ENCODE assay signal across 1 cellular context in the genomic region with DNA sequence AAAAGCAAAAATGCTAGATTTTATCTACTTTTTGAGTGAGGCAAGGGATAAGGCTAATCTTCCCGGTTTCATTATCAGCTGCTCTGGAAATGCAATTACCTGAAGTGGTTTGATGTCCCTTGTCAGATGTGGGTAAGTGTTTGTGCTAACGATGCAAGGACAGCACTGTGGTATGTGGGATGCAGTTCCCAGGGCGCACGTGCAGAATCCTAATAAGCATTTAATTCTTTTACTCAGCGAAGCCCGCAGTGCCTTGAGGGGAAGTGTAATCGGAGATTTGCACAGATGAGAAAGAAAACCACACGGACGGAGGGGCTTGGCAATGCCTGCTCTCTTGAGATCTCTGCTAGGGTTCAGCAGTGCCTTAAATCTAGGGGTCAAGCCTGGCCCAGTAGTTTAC.
TF ChIP-seq lines count a peak whose summit lies in the region.

No MANE protein-coding gene starts in this region.

TF ChIP-seq in HEK293, 187 proteins besides CTCF, POLR2A, EP300 and RAD21 (continued from another document):
- TF ChIP-seq, protein P1, sequence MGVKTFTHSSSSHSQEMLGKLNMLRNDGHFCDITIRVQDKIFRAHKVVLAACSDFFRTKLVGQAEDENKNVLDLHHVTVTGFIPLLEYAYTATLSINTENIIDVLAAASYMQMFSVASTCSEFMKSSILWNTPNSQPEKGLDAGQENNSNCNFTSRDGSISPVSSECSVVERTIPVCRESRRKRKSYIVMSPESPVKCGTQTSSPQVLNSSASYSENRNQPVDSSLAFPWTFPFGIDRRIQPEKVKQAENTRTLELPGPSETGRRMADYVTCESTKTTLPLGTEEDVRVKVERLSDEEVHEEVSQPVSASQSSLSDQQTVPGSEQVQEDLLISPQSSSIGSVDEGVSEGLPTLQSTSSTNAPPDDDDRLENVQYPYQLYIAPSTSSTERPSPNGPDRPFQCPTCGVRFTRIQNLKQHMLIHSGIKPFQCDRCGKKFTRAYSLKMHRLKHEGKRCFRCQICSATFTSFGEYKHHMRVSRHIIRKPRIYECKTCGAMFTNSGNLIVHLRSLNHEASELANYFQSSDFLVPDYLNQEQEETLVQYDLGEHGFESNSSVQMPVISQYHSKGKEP (tag by site-specific recombination; IDR thresholded peaks at IDR 0.05), result 0 out of 2 replicates have a peak, but pooled peaks have one; percentile 43
- TF ChIP-seq ZBTB20 (tag by site-specific recombination; IDR thresholded peaks at IDR 0.05) (peak; percentile 45; the same call in 1 of the 2 replicates), ZNF555 (tag by site-specific recombination; conservative IDR thresholded peaks at IDR 0.05) (no peak), ZNF843 (tag by site-specific recombination; IDR thresholded peaks at IDR 0.05) (0 out of 2 replicates have a peak, but pooled peaks have one; percentile 22), KLF16 (tag by site-specific recombination; IDR thresholded peaks at IDR 0.05) (no peak), ZNF426 (tag by site-specific recombination; IDR thresholded peaks at IDR 0.05) (no peak), ZNF626 (tag by site-specific recombination; IDR thresholded peaks at IDR 0.05) (no peak), ZNF792 (tag by site-specific recombination; IDR thresholded peaks at IDR 0.05) (no peak), SALL2 (tag by site-specific recombination; IDR thresholded peaks at IDR 0.05; ENCODE audit: borderline replicate concordance) (no peak), ZNF391 (tag by site-specific recombination; IDR thresholded peaks at IDR 0.05; ENCODE audit: borderline replicate concordance, low read depth) (no peak), ZNF266 (tag by site-specific recombination; IDR thresholded peaks at IDR 0.05; ENCODE audit: low read depth) (no peak), TCF7L2 (IDR thresholded peaks at IDR 0.05; ENCODE audit: borderline replicate concordance, low read depth, low read length) (peak; percentile 62; the same call in 1 of the 2 replicates), SCRT1 (tag by site-specific recombination; IDR thresholded peaks at IDR 0.05; ENCODE audit: borderline replicate concordance) (no peak)
